In the genomic region with DNA sequence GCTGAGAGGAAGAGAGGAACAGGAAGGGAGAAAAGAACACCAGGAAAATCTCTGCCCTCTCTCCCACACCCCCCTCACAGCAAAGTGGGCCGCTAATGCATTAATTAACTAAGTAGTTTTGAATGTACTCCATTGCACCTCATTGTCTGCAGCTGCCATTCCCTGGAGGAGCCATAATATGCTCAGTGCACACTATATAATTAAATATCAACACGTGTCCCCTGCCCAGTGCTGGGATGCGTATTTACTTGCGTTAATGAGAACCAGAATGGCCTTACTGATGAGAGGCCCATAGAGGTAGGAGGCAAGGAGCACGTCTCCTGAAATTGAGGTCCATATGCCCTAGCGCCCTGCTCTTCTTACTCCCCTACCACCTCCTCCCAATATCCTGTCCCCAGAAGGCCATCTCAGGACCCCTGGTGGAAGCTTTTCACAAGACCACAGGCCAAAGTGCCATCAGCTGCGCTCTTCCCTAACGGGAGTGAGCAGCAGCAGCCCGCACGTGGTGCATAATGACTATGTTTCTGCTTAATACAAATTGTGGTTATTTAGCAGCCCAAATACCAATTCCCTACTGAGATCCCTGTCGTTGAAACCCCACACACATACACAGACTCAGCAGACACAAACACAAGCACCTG, we compare ENCODE assay signal across 1 cellular context.
TF ChIP-seq lines count a peak whose summit lies in the region.

No MANE protein-coding gene starts in this region.

TF ChIP-seq in HepG2, 621 proteins besides CTCF, POLR2A, EP300 and RAD21 (continued from another document):
- TF ChIP-seq ZNF557 (CRISPR knock-in tag; IDR thresholded peaks at IDR 0.05) (no peak), ZNF160 (CRISPR knock-in tag; IDR thresholded peaks at IDR 0.05) (no peak), MED13 (CRISPR knock-in tag; IDR thresholded peaks at IDR 0.05) (no peak), ZNF460 (CRISPR knock-in tag; IDR thresholded peaks at IDR 0.05; ENCODE audit: borderline replicate concordance) (no peak), SMYD3 (CRISPR knock-in tag; IDR thresholded peaks at IDR 0.05) (no peak), ZNF264 (CRISPR knock-in tag; IDR thresholded peaks at IDR 0.05) (no peak), ZBTB42 (CRISPR knock-in tag; IDR thresholded peaks at IDR 0.05) (no peak), NCOA1 (CRISPR knock-in tag; IDR thresholded peaks at IDR 0.05) (no peak), SOX13 (IDR thresholded peaks at IDR 0.05) (no peak), SOX13 (CRISPR knock-in tag; conservative IDR thresholded peaks at IDR 0.05 in 1 of 2, IDR thresholded peaks at IDR 0.05 in 1 of 2) (no peak), ESRRA (CRISPR knock-in tag; IDR thresholded peaks at IDR 0.05; ENCODE audit: low read depth) (no peak)
- TF ChIP-seq, protein P1, sequence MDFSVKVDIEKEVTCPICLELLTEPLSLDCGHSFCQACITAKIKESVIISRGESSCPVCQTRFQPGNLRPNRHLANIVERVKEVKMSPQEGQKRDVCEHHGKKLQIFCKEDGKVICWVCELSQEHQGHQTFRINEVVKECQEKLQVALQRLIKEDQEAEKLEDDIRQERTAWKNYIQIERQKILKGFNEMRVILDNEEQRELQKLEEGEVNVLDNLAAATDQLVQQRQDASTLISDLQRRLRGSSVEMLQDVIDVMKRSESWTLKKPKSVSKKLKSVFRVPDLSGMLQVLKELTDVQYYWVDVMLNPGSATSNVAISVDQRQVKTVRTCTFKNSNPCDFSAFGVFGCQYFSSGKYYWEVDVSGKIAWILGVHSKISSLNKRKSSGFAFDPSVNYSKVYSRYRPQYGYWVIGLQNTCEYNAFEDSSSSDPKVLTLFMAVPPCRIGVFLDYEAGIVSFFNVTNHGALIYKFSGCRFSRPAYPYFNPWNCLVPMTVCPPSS (IDR thresholded peaks at IDR 0.05): no peak
